In the genomic region with DNA sequence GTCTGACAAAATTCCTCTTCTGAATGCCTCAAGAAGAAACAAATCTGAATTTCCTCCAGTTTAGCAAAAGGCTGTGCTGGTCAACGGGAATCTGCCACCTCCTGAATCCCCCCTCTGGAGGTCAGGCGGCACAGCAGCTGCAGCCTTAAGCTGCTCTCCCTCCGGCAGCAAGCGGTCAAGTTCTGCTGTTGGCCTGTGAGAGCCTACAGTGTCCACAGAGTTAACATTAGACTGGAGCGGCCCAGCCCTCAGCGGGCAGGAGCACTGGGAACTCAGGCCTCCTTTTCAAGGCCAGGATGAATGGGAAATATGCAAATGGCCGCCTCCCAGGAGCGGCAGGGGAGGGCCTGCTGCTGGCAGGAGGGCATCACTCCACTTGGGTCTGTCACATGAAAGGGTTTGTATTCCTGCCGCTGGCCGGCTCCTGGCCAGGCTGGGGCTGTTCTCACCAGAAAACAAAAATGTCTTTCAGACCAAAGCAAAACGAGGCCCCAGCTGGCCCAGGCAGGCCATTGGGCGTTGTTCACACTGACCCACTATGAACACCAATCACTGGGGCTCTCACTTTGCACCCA, we compare ENCODE assay signal across 14 cellular contexts. TPM values are rescaled to one million over a fixed set of nuclear protein-coding genes. Genes with fewer than 3 reads are reported as not detected.
A peak's percentile ranks its signal among the peaks of the same experiment; 100 is the strongest.
DNase-seq lines count a peak whose midpoint lies in the region; ATAC-seq and TF ChIP-seq lines count a peak whose summit lies in the region.
"Had no signal": no experiment of that assay in that cellular context is flagged by ENCODE, and none has a peak within 500 bp of the region (broad histone marks: within the 10 kb centered on the region; RNA-seq: fewer than 3 reads in every experiment).

No MANE protein-coding gene starts in this region.

- no peaks in the 10 kb centered on the region for H3K9me3 Mint-ChIP-seq in activated CD4-positive, alpha-beta T cell treated with anti-CD3 and anti-CD28 coated beads, Interleukin-2, amount 10 ng/mL, durations not matched to agents 7 days and 5 days
- H3K9me3 Mint-ChIP-seq in activated T-helper 17 cell treated with anti-CD3 and anti-CD28 coated beads, Interleukin-2, amount 50 U/mL, for 72 hours, result no peaks in the 10 kb centered on the region
- H3K9me3 Mint-ChIP-seq: activated naive CD4-positive, alpha-beta T cell treated with anti-CD3 and anti-CD28 coated beads, Interleukin-2, amount 50 U/mL, for 24 hours had no signal

- H4K20me1 ChIP-seq in Loucy (ENCODE audit: insufficient read depth, low read length, poor library complexity, severe bottlenecking), result no peaks in the 10 kb centered on the region

- H3K9me3 ChIP-seq in Loucy (ENCODE audit: insufficient read depth, low read depth, low read length) (no peaks in the 10 kb centered on the region), gastrocnemius medialis (no peaks in the 10 kb centered on the region)

- H3K36me3 Mint-ChIP-seq in activated CD4-positive, alpha-beta T cell treated with anti-CD3 and anti-CD28 coated beads, Interleukin-2, amount 10 ng/mL, durations not matched to agents 7 days and 5 days (ENCODE audit: low read depth), result no peaks in the 10 kb centered on the region
- no peaks in the 10 kb centered on the region for H3K36me3 Mint-ChIP-seq in activated T-helper 17 cell treated with anti-CD3 and anti-CD28 coated beads, Interleukin-2, amount 50 U/mL, for 72 hours (ENCODE audit: low read depth)
- H3K36me3 Mint-ChIP-seq: activated naive CD4-positive, alpha-beta T cell treated with anti-CD3 and anti-CD28 coated beads, Interleukin-2, amount 50 U/mL, for 24 hours; naive B cell had no signal

- H3K4me2 ChIP-seq in Loucy (ENCODE audit: low read depth, low read length, poor library complexity, severe bottlenecking), result peak overlapping the region; percentile 91

- peak overlapping the region; percentile 81 to 91 (median 84) for H3K27ac ChIP-seq in gastrocnemius medialis

- TF ChIP-seq CTCF in Loucy (conservative IDR thresholded peaks at IDR 0.05; ENCODE audit: low read length) (no peak), gastrocnemius medialis (IDR thresholded peaks at IDR 0.05 in 4 of 5, conservative IDR thresholded peaks at IDR 0.05 in 1 of 5) (peak in 1 of 5 experiments; percentile 27)

- TF ChIP-seq POLR2A in gastrocnemius medialis (IDR thresholded peaks at IDR 0.05), result no peak

- no peaks in the 10 kb centered on the region for H3K9me2 ChIP-seq in Loucy (replicated peaks; ENCODE audit: low read depth, low read length)

- no peak overlapping the region for H3K4me3 Mint-ChIP-seq in activated CD4-positive, alpha-beta T cell treated with anti-CD3 and anti-CD28 coated beads, Interleukin-2, amount 10 ng/mL, durations not matched to agents 7 days and 5 days
- H3K4me3 Mint-ChIP-seq in activated T-helper 17 cell treated with anti-CD3 and anti-CD28 coated beads, Interleukin-2, amount 50 U/mL, for 72 hours, result no peak overlapping the region
- H3K4me3 Mint-ChIP-seq: activated naive CD4-positive, alpha-beta T cell treated with anti-CD3 and anti-CD28 coated beads, Interleukin-2, amount 50 U/mL, for 24 hours; naive B cell had no signal

- H3K4me1 ChIP-seq in Loucy (ENCODE audit: insufficient read depth, low read length, poor library complexity, severe bottlenecking) (peaks cover 51% of the 10 kb centered on the region), gastrocnemius medialis (peaks cover 24 to 49% of the 10 kb centered on the region in 2 donors)

- in situ Hi-C loops in gastrocnemius medialis (cut with MboI; ENCODE audit: low sequenced_read_pairs in 4 of 4), result loop anchor here in 2 of 4 donors (5.0 to 10.0 kb wide), 3 partner anchors 188 to 418 kb away; no protein-coding TSS in a partner anchor

- intact Hi-C loops in gastrocnemius medialis (cut with DNase I; ENCODE audit: low total_unique reads), result no loop called here

- H3K36me3 ChIP-seq in Loucy (ENCODE audit: insufficient read depth, low read length) (no peaks in the 10 kb centered on the region), gastrocnemius medialis (no peaks in the 10 kb centered on the region)

- H3F3A ChIP-seq in Loucy (ENCODE audit: low read depth), result peaks cover 9% of the 10 kb centered on the region; the same call in 1 of the 2 replicates

- H2AFZ ChIP-seq in Loucy (ENCODE audit: low read length), result no peak overlapping the region

- H3K27me3 ChIP-seq in Loucy (ENCODE audit: insufficient read depth, low read length, poor library complexity, severe bottlenecking) (no peaks in the 10 kb centered on the region), gastrocnemius medialis (no peaks in the 10 kb centered on the region)

- no peak overlapping the region for H3K27ac Mint-ChIP-seq in activated CD4-positive, alpha-beta T cell treated with anti-CD3 and anti-CD28 coated beads, Interleukin-2, amount 10 ng/mL, durations not matched to agents 7 days and 5 days
- H3K27ac Mint-ChIP-seq in activated T-helper 17 cell treated with anti-CD3 and anti-CD28 coated beads, Interleukin-2, amount 50 U/mL, for 72 hours, result no peak overlapping the region

- H3K27me3 Mint-ChIP-seq in activated CD4-positive, alpha-beta T cell treated with anti-CD3 and anti-CD28 coated beads, Interleukin-2, amount 10 ng/mL, durations not matched to agents 7 days and 5 days, result peaks cover 7% of the 10 kb centered on the region
- no peaks in the 10 kb centered on the region for H3K27me3 Mint-ChIP-seq in activated T-helper 17 cell treated with anti-CD3 and anti-CD28 coated beads, Interleukin-2, amount 50 U/mL, for 72 hours
- H3K27me3 Mint-ChIP-seq: activated naive CD4-positive, alpha-beta T cell treated with anti-CD3 and anti-CD28 coated beads, Interleukin-2, amount 50 U/mL, for 24 hours had no signal

- no peak overlapping the region for H3K4me3 ChIP-seq in Loucy (ENCODE audit: low read length, poor library complexity, severe bottlenecking)
- no peak overlapping the region for H3K4me3 ChIP-seq in gastrocnemius medialis

- peaks cover 53% of the 10 kb centered on the region for H3K4me1 Mint-ChIP-seq in activated CD4-positive, alpha-beta T cell treated with anti-CD3 and anti-CD28 coated beads, Interleukin-2, amount 10 ng/mL, durations not matched to agents 7 days and 5 days
- H3K4me1 Mint-ChIP-seq in activated T-helper 17 cell treated with anti-CD3 and anti-CD28 coated beads, Interleukin-2, amount 50 U/mL, for 72 hours, result peaks cover 43% of the 10 kb centered on the region

- POLR2A ChIA-PET in activated CD4-positive, alpha-beta T cell treated with anti-CD3 and anti-CD28 coated beads, Interleukin-2, amount 10 ng/mL, durations not matched to agents 7 days and 5 days (lab: Charles Lee), result no interaction called here

- ATAC-seq in gastrocnemius medialis (peak in 1 of 2 donors; percentile 26), HG02610 (IDR thresholded peaks at IDR 0.05; ENCODE audit: unreplicated experiment) (no peak)
- no peak for ATAC-seq in activated T-helper 17 cell treated with anti-CD3 and anti-CD28 coated beads, Interleukin-2, amount 50 U/mL, for 72 hours (replicated peaks)
- ATAC-seq: activated CD4-positive, CD25-positive, alpha-beta regulatory T cell treated with anti-CD3 and anti-CD28 coated beads, Interleukin-2, amount 50 U/mL, for 24 hours had no signal

- H3K79me2 ChIP-seq in Loucy (ENCODE audit: insufficient read depth, low read length), result no peaks in the 10 kb centered on the region; the same call in 1 of the 2 replicates

- H3K9ac ChIP-seq in Loucy (ENCODE audit: low read depth, low read length, poor library complexity, severe bottlenecking), result no peak overlapping the region

- CTCF ChIA-PET in activated CD4-positive, alpha-beta T cell treated with anti-CD3 and anti-CD28 coated beads, Interleukin-2, amount 10 ng/mL, durations not matched to agents 7 days and 5 days (lab: Charles Lee), result interaction anchor here (1.1 to 1.8 kb wide), 3 partner anchors 10 to 454 kb away, joined by 4 to 5 read pairs (median 5); no protein-coding TSS in a partner anchor

- peak; percentile 75 for DNase-seq in ecto neural progenitor cell (ENCODE audit: low spot score)
- peak; percentile 16 for DNase-seq in iris pigment epithelial cell (ENCODE audit: low read depth)
- peak in 1 of 2 donors; percentile 42 for DNase-seq in gastrocnemius medialis
- no peak for DNase-seq in activated CD4-positive, alpha-beta T cell treated with anti-CD3 and anti-CD28 coated beads, Interleukin-2, amount 10 ng/mL, durations not matched to agents 7 days and 5 days
- no peak for DNase-seq in activated CD8-positive, alpha-beta memory T cell treated with anti-CD3 and anti-CD28 coated beads, Interleukin-2, amount 50 U/mL, for 4 hours
- DNase-seq: naive B cell, NCI-H1092 treated with DMSO at 0.1 percent for 48 hours had no signal

RNA-seq across cellular contexts. Expression of gene ACSL6, which starts 8.2 kb away (rescaled TPM):
- under 1 TPM; 0.29 to 0.71 (median 0.36) TPM for total RNA-seq in gastrocnemius medialis
- 10 to 100 TPM; 26.5 to 38.8 TPM for total RNA-seq in activated CD4-positive, alpha-beta T cell treated with anti-CD3 and anti-CD28 coated beads, Interleukin-2, amount 10 ng/mL, durations not matched to agents 7 days and 5 days
- 1 to 10 TPM; 1.4 to 6.7 TPM for total RNA-seq in activated T-helper 17 cell treated with anti-CD3 and anti-CD28 coated beads, Interleukin-2, amount 50 U/mL, for 72 hours

RNA-seq across cellular contexts. Expression of gene IL3, which starts 57.2 kb away (rescaled TPM):
- not detected for total RNA-seq in gastrocnemius medialis
- total RNA-seq in activated CD4-positive, alpha-beta T cell treated with anti-CD3 and anti-CD28 coated beads, Interleukin-2, amount 10 ng/mL, durations not matched to agents 7 days and 5 days, result under 1 TPM; 0.20 to 0.40 TPM
- 1 to 10 TPM in 1 of 2 donors, under 1 TPM in 1; 0.32 to 9.0 TPM for total RNA-seq in activated T-helper 17 cell treated with anti-CD3 and anti-CD28 coated beads, Interleukin-2, amount 50 U/mL, for 72 hours
- total RNA-seq: epithelial cell of proximal tubule, ureter had no signal

RNA-seq across cellular contexts. Expression of gene MEIKIN, which starts 57.8 kb away (rescaled TPM):
- not detected for total RNA-seq in gastrocnemius medialis
- not detected for total RNA-seq in activated CD4-positive, alpha-beta T cell treated with anti-CD3 and anti-CD28 coated beads, Interleukin-2, amount 10 ng/mL, durations not matched to agents 7 days and 5 days
- not detected for total RNA-seq in activated T-helper 17 cell treated with anti-CD3 and anti-CD28 coated beads, Interleukin-2, amount 50 U/mL, for 72 hours
- total RNA-seq: epithelial cell of proximal tubule, ureter had no signal

Comparison
In these comparisons a context has a peak if more than half of its experiments do, and no peak if none do; other contexts are left out.
1. DNase-seq: peak in ecto neural progenitor cell (single experiment) and iris pigment epithelial cell (single experiment); none in activated CD4-positive, alpha-beta T cell treated with anti-CD3 and anti-CD28 coated beads, Interleukin-2, amount 10 ng/mL, durations not matched to agents 7 days and 5 days (single experiment) and activated CD8-positive, alpha-beta memory T cell treated with anti-CD3 and anti-CD28 coated beads, Interleukin-2, amount 50 U/mL, for 4 hours (single experiment).